Comparison of ENCODE assay signal across 22 cellular contexts in the genomic region with DNA sequence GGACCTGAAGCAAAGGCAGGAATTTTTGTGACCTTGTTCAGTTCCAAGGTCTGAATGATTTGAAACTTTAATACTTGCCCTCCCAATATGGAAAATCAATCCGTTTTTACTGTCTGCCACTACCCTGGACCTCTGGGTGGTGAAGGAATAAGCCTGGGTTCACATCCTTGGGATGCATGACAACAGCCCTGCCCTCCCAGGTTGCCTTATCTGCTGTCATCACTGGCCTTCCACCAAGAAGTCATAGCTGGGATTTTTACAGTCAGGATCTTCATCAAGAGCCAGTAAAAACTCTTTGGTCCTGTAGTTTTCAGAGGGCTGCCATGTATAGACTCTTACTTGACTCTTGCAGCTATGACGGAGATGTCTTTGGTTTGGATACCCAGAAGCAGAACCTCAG.
DNase-seq lines count a peak whose midpoint lies in the region; ATAC-seq, FAIRE-seq and TF ChIP-seq lines count a peak whose summit lies in the region.
"Had no signal": no experiment of that assay in that cellular context is flagged by ENCODE, and none has a peak within 500 bp of the region (broad histone marks: within the 10 kb centered on the region; RNA-seq: fewer than 3 reads in every experiment).

No MANE protein-coding gene starts in this region.

- H2AFZ ChIP-seq in hepatocyte (no peak overlapping the region), H9 (ENCODE audit: low read length) (no peak overlapping the region)

- H4K5ac ChIP-seq in H9 (ENCODE audit: insufficient read length, low read depth, low read length), result no peak overlapping the region

- no peaks in the 10 kb centered on the region for H3K27me3 Mint-ChIP-seq in H9 (ENCODE audit: low read depth)

- peak overlapping the region in 2 of 11 experiments; percentile 79 to 88; a peak in 2 of 22 replicates for H3K27ac ChIP-seq in BLaER1 treated with 17β-estradiol and CSF1 and Interleukin-3, amounts not matched to agents 10 nM and 100 nM
- H3K27ac ChIP-seq in hepatocyte (no peak overlapping the region), pancreas (peak overlapping the region; percentile 34 to 68 (median 46)), H9 (ENCODE audit: insufficient read length, low read depth, low read length) (no peak overlapping the region)
- H3K27ac ChIP-seq: brain microvascular endothelial cell, RWPE1 had no signal

- intact Hi-C loops in pancreas (cut with DNase I), result no loop called here

- H3K9me3 Mint-ChIP-seq in H9, result no peaks in the 10 kb centered on the region
- H3K9me3 Mint-ChIP-seq: activated B cell treated with CpG ODN at 0.5 μM for 24 hours; CD4-positive, alpha-beta T cell; nephron; T-helper 2 cell treated with Interferon-gamma antibody and Interleukin-4, amounts not matched to agents 5 μg/mL and 100 μg/mL, for 36 hours had no signal

- no peak for FAIRE-seq in pancreas (lab: Jason Lieb, UNC)
- FAIRE-seq: HTR-8/SVneo had no signal

- ATAC-seq in pancreas (peak; percentile 13 to 33 (median 23)), GM18868 (IDR thresholded peaks at IDR 0.05; ENCODE audit: unreplicated experiment) (no peak), HG02884 (IDR thresholded peaks at IDR 0.05; ENCODE audit: unreplicated experiment) (no peak)
- ATAC-seq: left cardiac atrium had no signal

- peaks cover 3 to 7% of the 10 kb centered on the region in 2 experiments; a peak in 2 of 4 replicates for H3K4me1 Mint-ChIP-seq in H9

- H3K79me1 ChIP-seq in H9 (ENCODE audit: insufficient read depth, low read depth, low read length, poor library complexity, severe bottlenecking), result no peaks in the 10 kb centered on the region

- no peak overlapping the region for H3K23ac ChIP-seq in H9 (ENCODE audit: insufficient read length, low read depth, low read length)

- peaks cover 52 to 84% (median 60%) of the 10 kb centered on the region in 10 experiments for H3K4me1 ChIP-seq in BLaER1 treated with 17β-estradiol and CSF1 and Interleukin-3, amounts not matched to agents 10 nM and 100 nM
- H3K4me1 ChIP-seq in hepatocyte (ENCODE audit: insufficient read depth) (peaks cover 14% of the 10 kb centered on the region), pancreas (peaks cover 12 to 22% (median 16%) of the 10 kb centered on the region in 3 donors), H9 (ENCODE audit: insufficient read depth, low read length) (peaks cover 1% of the 10 kb centered on the region; the same call in 1 of the 2 replicates)

- H2BK120ac ChIP-seq in H9 (ENCODE audit: low read depth, low read length, poor library complexity, severe bottlenecking), result no peak overlapping the region

- H3K9me3 ChIP-seq in BLaER1 treated with 17β-estradiol and CSF1 and Interleukin-3, amounts not matched to agents 10 nM and 100 nM (replicated peaks in 1 of 11), result peaks cover 0 to under 1% (median 0%) of the 10 kb centered on the region in 11 experiments; a peak in 1 of 22 replicates
- H3K9me3 ChIP-seq in hepatocyte (ENCODE audit: low read depth), result no peaks in the 10 kb centered on the region
- H3K9me3 ChIP-seq in pancreas, result no peaks in the 10 kb centered on the region
- H3K9me3 ChIP-seq in H9 (ENCODE audit: control insufficient read depth, low read depth, low read length), result no peaks in the 10 kb centered on the region

- no peaks in the 10 kb centered on the region for H3K79me2 ChIP-seq in hepatocyte
- no peaks in the 10 kb centered on the region for H3K79me2 ChIP-seq in H9 (ENCODE audit: insufficient read depth, low read length)

- no peak overlapping the region for H3K4ac ChIP-seq in H9 (ENCODE audit: low read depth, low read length)

- no peak overlapping the region for H3K4me3 Mint-ChIP-seq in H9
- H3K4me3 Mint-ChIP-seq: activated B cell treated with CpG ODN at 0.5 μM for 24 hours; CD4-positive, alpha-beta T cell; nephron; T-helper 2 cell treated with Interferon-gamma antibody and Interleukin-4, amounts not matched to agents 5 μg/mL and 100 μg/mL, for 36 hours had no signal

- H3K36me3 Mint-ChIP-seq in H9 (ENCODE audit: insufficient read depth in 1 of 3, low read depth in 3 of 3), result peaks cover 0 to 6% (median 5%) of the 10 kb centered on the region in 3 experiments; a peak in 1 of 7 replicates

- no peak overlapping the region for H2BK15ac ChIP-seq in H9 (ENCODE audit: low read depth, low read length)

- H4K20me1 ChIP-seq in BLaER1 treated with 17β-estradiol and CSF1 and Interleukin-3, amounts not matched to agents 10 nM and 100 nM, result peaks cover 0 to 14% (median 9%) of the 10 kb centered on the region in 11 experiments; a peak in 9 of 22 replicates
- no peaks in the 10 kb centered on the region for H4K20me1 ChIP-seq in hepatocyte (ENCODE audit: insufficient read depth, poor library complexity, severe bottlenecking)
- H4K20me1 ChIP-seq in H9 (ENCODE audit: control insufficient read depth, insufficient read depth, insufficient read length), result no peaks in the 10 kb centered on the region

- no peaks in the 10 kb centered on the region for H3K23me2 ChIP-seq in H9 (ENCODE audit: insufficient read length, low read depth, low read length, poor library complexity, severe bottlenecking)

- no peak overlapping the region for H2BK5ac ChIP-seq in H9 (ENCODE audit: insufficient read length, low read length)

- no peak overlapping the region for H3K9ac ChIP-seq in BLaER1 treated with 17β-estradiol and CSF1 and Interleukin-3, amounts not matched to agents 10 nM and 100 nM
- H3K9ac ChIP-seq in H9 (ENCODE audit: extremely low read depth, insufficient read length, low read length), result no peak overlapping the region

- peaks cover 0 to 33% (median 14%) of the 10 kb centered on the region in 11 experiments; a peak in 12 of 22 replicates for H3K36me3 ChIP-seq in BLaER1 treated with 17β-estradiol and CSF1 and Interleukin-3, amounts not matched to agents 10 nM and 100 nM
- H3K36me3 ChIP-seq in hepatocyte (replicated peaks; ENCODE audit: insufficient read depth, low read depth) (no peaks in the 10 kb centered on the region), pancreas (no peaks in the 10 kb centered on the region)
- H3K36me3 ChIP-seq: brain microvascular endothelial cell had no signal

- H3K18ac ChIP-seq in H9 (ENCODE audit: insufficient read length, low read depth, low read length), result no peak overlapping the region

- H2AK5ac ChIP-seq in H9 (ENCODE audit: insufficient read length, low read length), result no peak overlapping the region

- no peak overlapping the region for H2BK12ac ChIP-seq in H9 (ENCODE audit: insufficient read length, low read depth, low read length)

- no peak overlapping the region for H3K56ac ChIP-seq in H9 (ENCODE audit: insufficient read length, low read depth, low read length)

- no peak overlapping the region for H3T11ph ChIP-seq in H9 (ENCODE audit: low read length)

- H3K4me3 ChIP-seq in BLaER1 treated with 17β-estradiol and CSF1 and Interleukin-3, amounts not matched to agents 10 nM and 100 nM, result no peak overlapping the region
- H3K4me3 ChIP-seq in LNCaP clone FGC (ENCODE audit: low read depth, low read length) (no peak overlapping the region), hepatocyte (no peak overlapping the region), pancreas (no peak overlapping the region)

- TF ChIP-seq CTCF in LNCaP clone FGC (IDR thresholded peaks at IDR 0.05; ENCODE audit: control insufficient read depth, extremely low read depth, insufficient read depth), result no peak
- no peak for TF ChIP-seq CTCF in hepatocyte (IDR thresholded peaks at IDR 0.05; ENCODE audit: poor library complexity)
- TF ChIP-seq CTCF in pancreas (IDR thresholded peaks at IDR 0.05), result no peak
- TF ChIP-seq CTCF in H9 (conservative IDR thresholded peaks at IDR 0.05), result no peak

- H4K8ac ChIP-seq in H9 (replicated peaks; ENCODE audit: insufficient read length, low read depth, low read length), result no peak overlapping the region

- no peaks in the 10 kb centered on the region for H3K9me2 ChIP-seq in hepatocyte (replicated peaks; ENCODE audit: insufficient read depth)

- H3K27me3 ChIP-seq in BLaER1 treated with 17β-estradiol and CSF1 and Interleukin-3, amounts not matched to agents 10 nM and 100 nM, result peaks cover 0 to 23% (median 6%) of the 10 kb centered on the region in 11 experiments; a peak in 8 of 22 replicates
- H3K27me3 ChIP-seq in hepatocyte, result no peaks in the 10 kb centered on the region
- no peaks in the 10 kb centered on the region for H3K27me3 ChIP-seq in pancreas
- H3K27me3 ChIP-seq in H9 (ENCODE audit: insufficient read depth, low read length), result no peaks in the 10 kb centered on the region
- H3K27me3 ChIP-seq: brain microvascular endothelial cell had no signal

- no peak overlapping the region for H4K91ac ChIP-seq in H9 (ENCODE audit: insufficient read length, low read depth, low read length)

- 86% methylated on average over 2 of the region's 2 CpGs for WGBS in hepatocyte (ENCODE audit: low lambda C conversion rate, missing lambda C conversion rate)
- WGBS in pancreas, 2 donors, result 48 to 53% methylated on average over 2 of the region's 2 CpGs
- no CpG with 5 or more reads among the region's 2 CpGs for WGBS in H9 (ENCODE audit: extremely low coverage, insufficient read length, low lambda C conversion rate)

- DNase-seq in LNCaP clone FGC (ENCODE audit: low read depth), result peak; percentile 51
- no peak for DNase-seq in hepatocyte (ENCODE audit: low spot score)
- DNase-seq in pancreas, result no peak
- DNase-seq in H9, result no peak
- no peak for DNase-seq in LoVo (ENCODE audit: low spot score)
- DNase-seq: activated B cell treated with CpG ODN at 0.5 μM for 24 hours; activated CD4-positive, alpha-beta T cell treated with anti-CD3 and anti-CD28 coated beads, Interleukin-2, amount 50 U/mL, for 48 hours; activated CD8-positive, alpha-beta memory T cell treated with anti-CD3 and anti-CD28 coated beads, Interleukin-2, amount 50 U/mL, for 48 hours; activated effector memory CD4-positive, alpha-beta T cell treated with Interleukin-2 at 50 U/mL for 16 hours; brain microvascular endothelial cell; CD4-positive, alpha-beta T cell; DMS153; glutamatergic neuron; left cardiac atrium; NCI-H524 treated with DMSO at 0.1 percent for 48 hours had no signal

- H2BK20ac ChIP-seq in H9 (ENCODE audit: low read depth, low read length, poor library complexity, severe bottlenecking), result no peak overlapping the region

- no peak overlapping the region for H3K27ac Mint-ChIP-seq in H9
- H3K27ac Mint-ChIP-seq: activated B cell treated with CpG ODN at 0.5 μM for 24 hours; CD4-positive, alpha-beta T cell; T-helper 2 cell treated with Interferon-gamma antibody and Interleukin-4, amounts not matched to agents 5 μg/mL and 100 μg/mL, for 36 hours had no signal

- H3K14ac ChIP-seq in H9 (ENCODE audit: insufficient read depth, low read length), result no peak overlapping the region

- H3K4me2 ChIP-seq in BLaER1 treated with 17β-estradiol and CSF1 and Interleukin-3, amounts not matched to agents 10 nM and 100 nM, result peak overlapping the region; percentile 84 to 95 (median 92)
- H3K4me2 ChIP-seq in hepatocyte (peak overlapping the region; percentile 54), H9 (ENCODE audit: insufficient read depth, insufficient read length, low read length) (no peak overlapping the region)

Comparison
In these comparisons a context has a peak if more than half of its experiments do, and no peak if none do; other contexts are left out.
1. H3K27ac ChIP-seq: peak in pancreas (4 of 4); none in hepatocyte (single experiment) and H9 (single experiment).
2. ATAC-seq: peak in pancreas (4 of 4); none in GM18868 (single experiment) and HG02884 (single experiment).